8 cellular contexts compared by ENCODE assay signal in genomic region chr7:65038767-65039166, GRCh38. TPM values are rescaled to one million over a fixed set of nuclear protein-coding genes. Genes with fewer than 3 reads are reported as not detected.
A peak's percentile ranks its signal among the peaks of the same experiment; 100 is the strongest.
DNase-seq lines count a peak whose midpoint lies in the region; ATAC-seq and TF ChIP-seq lines count a peak whose summit lies in the region.
"Not testable (repeated sequence)": the region's sequence is repeated elsewhere in the genome, so short reads cannot be mapped to it uniquely, and the experiment has no call there.

No MANE protein-coding gene starts in this region.

- intact Hi-C loops in dendritic cell treated with granulocyte-macrophage colony-stimulating factor and Interleukin-4, amounts not matched to agents 40 ng/mL and 50 ng/mL, for 4 days (cut with micrococcal nuclease): loop anchor here (2.0 to 5.0 kb wide), 2 partner anchors 32 to 44 kb away; partner anchors contain the start of gene ERV3-1
- intact Hi-C loops in sciatic nerve (cut with DNase I): not testable (repeated sequence)

- peak overlapping the region; percentile 73 for H3K4me3 ChIP-seq in AG04450 (ENCODE audit: low read depth, low read length)

- TF ChIP-seq CTCF in AG04450 (IDR thresholded peaks at IDR 0.05; ENCODE audit: low read depth, low read length): not testable (repeated sequence)

- H3K27ac ChIP-seq in AG04450 (ENCODE audit: low read depth, low read length): peak overlapping the region; percentile 31

- H3K36me3 Mint-ChIP-seq in dendritic cell treated with granulocyte-macrophage colony-stimulating factor and Interleukin-4, amounts not matched to agents 40 ng/mL and 50 ng/mL, for 4 days (ENCODE audit: low read depth): not testable (repeated sequence)

- H3K27me3 ChIP-seq in AG04450 (ENCODE audit: control insufficient read depth, insufficient read depth, low read length): not testable (repeated sequence)

- CTCF ChIA-PET in AG04450 (lab: Charles Lee): not testable (repeated sequence)

- ATAC-seq in GM19025 (IDR thresholded peaks at IDR 0.05; ENCODE audit: low read depth, unreplicated experiment): peak; percentile 6
- peak; percentile 17 for ATAC-seq in HG03097 (IDR thresholded peaks at IDR 0.05; ENCODE audit: low FRiP score, unreplicated experiment)
- not testable (repeated sequence) for ATAC-seq in sciatic nerve

- POLR2A ChIA-PET in AG04450 (lab: Yijun Ruan, JAX): interaction anchor here (2.7 kb wide), 1 partner anchor 32 kb away, joined by 18 read pairs; the partner anchor contains the start of gene ERV3-1

- H3K27me3 Mint-ChIP-seq in dendritic cell treated with granulocyte-macrophage colony-stimulating factor and Interleukin-4, amounts not matched to agents 40 ng/mL and 50 ng/mL, for 4 days: not testable (repeated sequence)

- peak overlapping the region; percentile 74 for H3K4me3 Mint-ChIP-seq in dendritic cell treated with granulocyte-macrophage colony-stimulating factor and Interleukin-4, amounts not matched to agents 40 ng/mL and 50 ng/mL, for 4 days

- H3K9me3 ChIP-seq in AG04450 (ENCODE audit: control insufficient read depth, insufficient read depth, low read length): not testable (repeated sequence)

- H3K27ac Mint-ChIP-seq in dendritic cell treated with granulocyte-macrophage colony-stimulating factor and Interleukin-4, amounts not matched to agents 40 ng/mL and 50 ng/mL, for 4 days: peak overlapping the region; percentile 78

- peaks cover 22% of the 10 kb centered on the region for H3K4me1 Mint-ChIP-seq in dendritic cell treated with granulocyte-macrophage colony-stimulating factor and Interleukin-4, amounts not matched to agents 40 ng/mL and 50 ng/mL, for 4 days (ENCODE audit: low read depth)

- H3K9me3 Mint-ChIP-seq in dendritic cell treated with granulocyte-macrophage colony-stimulating factor and Interleukin-4, amounts not matched to agents 40 ng/mL and 50 ng/mL, for 4 days: not testable (repeated sequence)

- not testable (repeated sequence) for DNase-seq in AG04450 (ENCODE audit: low read depth, low spot score)
- peak; percentile 32 for DNase-seq in NCI-H345 (lab: John Stamatoyannopoulos, UW)
- peak; percentile 10 for DNase-seq in activated CD4-positive, alpha-beta T cell treated with anti-CD3 and anti-CD28 coated beads, Interleukin-2, amount 50 U/mL, for 1 hour
- DNase-seq in islet precursor cell: peak; percentile 76
- DNase-seq in sciatic nerve (ENCODE audit: low spot score): peak; percentile 64

RNA-seq across cellular contexts. Expression of gene ERV3-1, which starts 32.3 kb away (rescaled TPM):
- polyA plus RNA-seq in AG04450 (2011; rRNA removed): 16.3 and 19.3 TPM in 2 replicates
- polyA minus RNA-seq in AG04450 (2011; rRNA and poly(A)+ RNA removed): 24.9 and 25.2 TPM in 2 replicates
- 26.8 TPM for total RNA-seq in sciatic nerve

RNA-seq across cellular contexts. Expression of gene ZNF117, which starts 47.9 kb away (rescaled TPM):
- polyA plus RNA-seq in AG04450 (2011; rRNA removed): 9.4 and 12.9 TPM in 2 replicates
- polyA minus RNA-seq in AG04450 (2011; rRNA and poly(A)+ RNA removed): 2.6 and 5.3 TPM in 2 replicates
- total RNA-seq in sciatic nerve: 24.4 TPM
